In genomic region chr15:83845230-83845629, GRCh38 we compare ENCODE assay signal across 14 cellular contexts.
DNase-seq lines count a peak whose midpoint lies in the region; ATAC-seq and TF ChIP-seq lines count a peak whose summit lies in the region.
"Had no signal": no experiment of that assay in that cellular context is flagged by ENCODE, and none has a peak within 500 bp of the region (broad histone marks: within the 10 kb centered on the region; RNA-seq: fewer than 3 reads in every experiment).

No MANE protein-coding gene starts in this region.

- peaks cover 40% of the 10 kb centered on the region for H3K4me1 ChIP-seq in stomach smooth muscle (ENCODE audit: control insufficient read depth, insufficient read depth, low read length)

- H3K4me3 ChIP-seq in MG63, result no peak overlapping the region
- H3K4me3 ChIP-seq in choroid plexus epithelial cell (ENCODE audit: low read depth, low read length), result no peak overlapping the region
- no peak overlapping the region for H3K4me3 ChIP-seq in stomach smooth muscle (ENCODE audit: low read length in 2 of 2)
- H3K4me3 ChIP-seq: dorsolateral prefrontal cortex had no signal

- DNase-seq in MG63 (peak; percentile 27), choroid plexus epithelial cell (ENCODE audit: low read depth) (peak; percentile 94), kidney glomerular epithelial cell (lab: John Stamatoyannopoulos, UW) (peak; percentile 51), iPS-NIHi7 (ENCODE audit: extremely low spot score) (no peak), T-helper 1 cell (no peak), left colon (no peak)
- DNase-seq: activated CD8-positive, alpha-beta memory T cell treated with anti-CD3 and anti-CD28 coated beads, Interleukin-2, amount 50 U/mL, for 4 hours; activated naive CD8-positive, alpha-beta T cell treated with anti-CD3 and anti-CD28 coated beads for 36 hours; Calu3; dorsolateral prefrontal cortex; hypothalamus; NCI-H1105 had no signal

- H3K27ac ChIP-seq in stomach smooth muscle (ENCODE audit: low read length), result peak overlapping the region; percentile 64

- intact Hi-C loops in left colon (cut with DNase I, micrococcal nuclease), result no loop called here

- H3K36me3 ChIP-seq in MG63 (no peaks in the 10 kb centered on the region), stomach smooth muscle (ENCODE audit: control insufficient read depth in 2 of 2, insufficient read depth in 2 of 2, low read length in 2 of 2) (peaks cover 0 to 3% of the 10 kb centered on the region in 2 donors)

- no peak for TF ChIP-seq CTCF in choroid plexus epithelial cell (conservative IDR thresholded peaks at IDR 0.05; ENCODE audit: low read depth, low read length)

- H3K9ac ChIP-seq in stomach smooth muscle (ENCODE audit: low read length in 2 of 2), result no peak overlapping the region

- H3K27me3 ChIP-seq in MG63 (no peaks in the 10 kb centered on the region), stomach smooth muscle (ENCODE audit: control insufficient read depth in 1 of 2, insufficient read depth in 2 of 2, low read length in 2 of 2) (no peaks in the 10 kb centered on the region)
- H3K27me3 ChIP-seq: dorsolateral prefrontal cortex had no signal

- ATAC-seq in left colon, result no peak
- ATAC-seq in HG03108 (IDR thresholded peaks at IDR 0.05; ENCODE audit: unreplicated experiment), result no peak

- H3K9me3 ChIP-seq in MG63 (no peaks in the 10 kb centered on the region), stomach smooth muscle (ENCODE audit: control insufficient read depth in 2 of 2, low read length in 2 of 2) (no peaks in the 10 kb centered on the region)

Comparison
In these comparisons a context has a peak if more than half of its experiments do, and no peak if none do; other contexts are left out.
1. DNase-seq: peak in MG63 (single experiment), choroid plexus epithelial cell (single experiment) and kidney glomerular epithelial cell (single experiment); none in iPS-NIHi7 (single experiment), T-helper 1 cell (0 of 5) and left colon (0 of 2).